9 cellular contexts compared by ENCODE assay signal in the genomic region with DNA sequence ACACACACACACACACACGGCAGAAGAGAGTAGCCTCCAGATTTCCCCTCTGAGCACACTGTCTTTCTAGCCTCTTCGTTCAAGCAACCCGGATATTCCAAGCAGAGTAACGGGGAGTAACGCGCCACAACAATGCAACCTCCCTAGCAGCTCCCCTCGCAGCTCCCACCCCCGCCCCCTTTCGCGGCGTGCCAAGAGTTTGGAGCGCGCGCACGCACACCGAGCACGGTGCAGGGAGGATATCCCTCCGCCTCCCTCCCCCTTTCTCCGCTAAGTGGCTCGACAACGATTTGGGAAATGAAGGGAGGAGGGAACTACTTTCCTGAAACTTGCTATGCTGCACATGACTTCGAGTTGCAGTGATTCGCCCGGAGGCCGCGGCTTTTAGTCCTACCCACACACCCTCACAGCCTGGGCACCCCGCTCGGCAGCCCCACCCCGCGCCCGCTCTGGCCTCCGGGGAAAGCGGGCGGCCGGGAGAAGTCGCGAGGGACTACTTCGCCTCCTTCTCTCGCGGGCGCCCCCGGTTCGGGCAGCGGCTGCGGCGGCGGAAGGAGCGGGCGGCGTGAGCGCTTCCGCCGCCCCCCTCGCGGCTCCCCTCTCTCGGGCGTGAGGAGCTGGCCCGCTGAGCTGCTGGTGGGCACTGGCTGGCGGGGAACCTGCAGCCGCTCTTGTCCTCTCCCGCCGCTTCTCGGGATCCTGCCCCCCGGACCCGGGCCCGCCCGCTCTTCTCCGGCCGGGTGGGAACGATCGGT. TPM values are rescaled to one million over a fixed set of nuclear protein-coding genes. Genes with fewer than 3 reads are reported as not detected.
DNase-seq lines count a peak whose midpoint lies in the region; ATAC-seq, FAIRE-seq and TF ChIP-seq lines count a peak whose summit lies in the region.
"Had no signal": no experiment of that assay in that cellular context is flagged by ENCODE, and none has a peak within 500 bp of the region (broad histone marks: within the 10 kb centered on the region; RNA-seq: fewer than 3 reads in every experiment).

No MANE protein-coding gene starts in this region.

- ATAC-seq in CD4-positive, CD25-positive, alpha-beta regulatory T cell (ENCODE audit: low read depth in 2 of 2) = peak; percentile 20 to 23
- ATAC-seq in GM19463 (IDR thresholded peaks at IDR 0.05; ENCODE audit: unreplicated experiment) = peak; percentile 37

- H3K27ac ChIP-seq in CD4-positive, CD25-positive, alpha-beta regulatory T cell (ENCODE audit: insufficient read depth, low read length, poor library complexity, severe bottlenecking) = no peak overlapping the region
- H3K27ac ChIP-seq in OCI-LY3 (ENCODE audit: low read length) = peak overlapping the region; percentile 75

- H4K20me1 ChIP-seq in OCI-LY3 (ENCODE audit: insufficient read depth, low read length) = peaks cover 16% of the 10 kb centered on the region; the same call in 1 of the 2 replicates

- peak overlapping the region; percentile 35 to 98 (median 38) for H3K27ac Mint-ChIP-seq in CD4-positive, CD25-positive, alpha-beta regulatory T cell
- peak overlapping the region; percentile 95 for H3K27ac Mint-ChIP-seq in mesothelial cell of epicardium

- H3K27me3 ChIP-seq in CD4-positive, CD25-positive, alpha-beta regulatory T cell (ENCODE audit: control insufficient read depth, insufficient read depth, low read length) = peaks cover 33% of the 10 kb centered on the region
- H3K27me3 ChIP-seq in OCI-LY3 (ENCODE audit: low read depth, low read length) = peaks cover 17% of the 10 kb centered on the region

- H3K4me3 ChIP-seq in CD4-positive, CD25-positive, alpha-beta regulatory T cell (ENCODE audit: low read depth, low read length) = peak overlapping the region; percentile 71
- H3K4me3 ChIP-seq in OCI-LY3 (ENCODE audit: low read length) (peak overlapping the region; percentile 97), epithelial cell of esophagus (ENCODE audit: low read length) (peak overlapping the region; percentile 70)

- H2AFZ ChIP-seq in OCI-LY3 (ENCODE audit: low read depth, low read length) = peak overlapping the region; percentile 83

- H3K27me3 Mint-ChIP-seq in CD4-positive, CD25-positive, alpha-beta regulatory T cell = peaks cover 65% of the 10 kb centered on the region
- H3K27me3 Mint-ChIP-seq in mesothelial cell of epicardium (ENCODE audit: low read depth) = peaks cover 7% of the 10 kb centered on the region

- peak; percentile 8 to 66 (median 36) for DNase-seq in CD4-positive, CD25-positive, alpha-beta regulatory T cell
- DNase-seq in HTR-8/SVneo (ENCODE audit: insufficient read length, low spot score) (peak; percentile 67), activated T-cell treated with anti-CD3 and anti-CD28 coated beads for 4 hours (peak; percentile 32), epithelial cell of esophagus (ENCODE audit: low read depth) (peak; percentile 96), mesothelial cell of epicardium (ENCODE audit: low spot score in 2 of 2, unreplicated experiment in 2 of 2) (peak; percentile 93 to 94)
- DNase-seq in stimulated activated CD8-positive, alpha-beta memory T cell treated with anti-CD3 and anti-CD28 coated beads, Interleukin-15, amount 100 ng/mL, for 48 hours (ENCODE audit: low read depth in 2 of 2) = peak; percentile 45 to 52

- peaks cover 46% of the 10 kb centered on the region for H3K79me2 ChIP-seq in OCI-LY3 (ENCODE audit: low read length)

- H3K4me1 ChIP-seq in CD4-positive, CD25-positive, alpha-beta regulatory T cell (ENCODE audit: control insufficient read depth, insufficient read depth, low read length, poor library complexity, severe bottlenecking) = peaks cover 40% of the 10 kb centered on the region
- H3K4me1 ChIP-seq in OCI-LY3 (ENCODE audit: low read length) = peaks cover 21% of the 10 kb centered on the region; the same call in 1 of the 2 replicates

- no peaks in the 10 kb centered on the region for H3K36me3 Mint-ChIP-seq in CD4-positive, CD25-positive, alpha-beta regulatory T cell
- no peaks in the 10 kb centered on the region for H3K36me3 Mint-ChIP-seq in mesothelial cell of epicardium

- H3K9ac ChIP-seq in OCI-LY3 (ENCODE audit: low read length) = peak overlapping the region; percentile 94

- TF ChIP-seq CTCF in OCI-LY3 (IDR thresholded peaks at IDR 0.05; ENCODE audit: low read depth, low read length) (no peak; the same call in 1 of the 2 replicates), epithelial cell of esophagus (IDR thresholded peaks at IDR 0.05; ENCODE audit: insufficient read depth, low read depth, low read length, missing control alignments) (no peak), mesothelial cell of epicardium (IDR thresholded peaks at IDR 0.05; ENCODE audit: unreplicated experiment) (no peak)

- peaks cover 0 to 4% (median 0%) of the 10 kb centered on the region in 7 donors for H3K9me3 Mint-ChIP-seq in CD4-positive, CD25-positive, alpha-beta regulatory T cell
- H3K9me3 Mint-ChIP-seq in mesothelial cell of epicardium = no peaks in the 10 kb centered on the region

- H3K4me1 Mint-ChIP-seq in CD4-positive, CD25-positive, alpha-beta regulatory T cell = peaks cover 14 to 30% (median 25%) of the 10 kb centered on the region in 4 donors
- peaks cover 38% of the 10 kb centered on the region for H3K4me1 Mint-ChIP-seq in mesothelial cell of epicardium

- H3K4me3 Mint-ChIP-seq in CD4-positive, CD25-positive, alpha-beta regulatory T cell = peak overlapping the region; percentile 85 to 94 (median 88)
- peak overlapping the region; percentile 89 for H3K4me3 Mint-ChIP-seq in mesothelial cell of epicardium

- H3K9me3 ChIP-seq in CD4-positive, CD25-positive, alpha-beta regulatory T cell (ENCODE audit: control insufficient read depth in 2 of 2, low read length in 2 of 2) = no peaks in the 10 kb centered on the region
- no peaks in the 10 kb centered on the region for H3K9me3 ChIP-seq in OCI-LY3 (ENCODE audit: insufficient read depth, low read length)

- peak overlapping the region; percentile 79 for H3K4me2 ChIP-seq in OCI-LY3 (ENCODE audit: low read length)

- H3K36me3 ChIP-seq in CD4-positive, CD25-positive, alpha-beta regulatory T cell (ENCODE audit: control insufficient read depth, insufficient read depth, low read length) = no peaks in the 10 kb centered on the region
- no peaks in the 10 kb centered on the region for H3K36me3 ChIP-seq in OCI-LY3 (replicated peaks; ENCODE audit: low read depth, low read length)

- peak; percentile 91 for FAIRE-seq in HTR-8/SVneo (lab: Jason Lieb, UNC)
- FAIRE-seq: colon had no signal

RNA-seq across cellular contexts. Expression of a gene that starts 0.7 kb away (rescaled TPM):
- not detected for total RNA-seq in CD4-positive, CD25-positive, alpha-beta regulatory T cell
- polyA plus RNA-seq in CD4-positive, CD25-positive, alpha-beta regulatory T cell = under 1 TPM in 1 of 4 donors, not detected in 3; 0.03 TPM
- total RNA-seq in mesothelial cell of epicardium = 36.3 to 39.9 TPM (median 36.7 TPM) in 3 replicates

Comparison
In these comparisons a context has a peak if more than half of its experiments do, and no peak if none do; other contexts are left out.
1. DNase-seq: peak in every context shown above with its lines; median percentile 96 in epithelial cell of esophagus; 94 in mesothelial cell of epicardium; 67 in HTR-8/SVneo; 48 in stimulated activated CD8-positive, alpha-beta memory T cell treated with anti-CD3 and anti-CD28 coated beads, Interleukin-15, amount 100 ng/mL, for 48 hours; 36 in CD4-positive, CD25-positive, alpha-beta regulatory T cell; 32 in activated T-cell treated with anti-CD3 and anti-CD28 coated beads for 4 hours.
2. RNA of a gene that starts 0.7 kb away (total RNA-seq): 36.3 to 39.9 TPM in mesothelial cell of epicardium; not detected in CD4-positive, CD25-positive, alpha-beta regulatory T cell (single experiment); every median in the first group is over 10 times any median in the second.
3. Peak in every context shown above with its lines, with median percentiles within 50 percentile points of each other: H3K4me3 ChIP-seq.